In genomic region chr13:23427342-23428182, GRCh38 we compare ENCODE assay signal across 8 cellular contexts. TPM values are rescaled to one million over a fixed set of nuclear protein-coding genes. Genes with fewer than 3 reads are reported as not detected.
DNase-seq lines count a peak whose midpoint lies in the region; ATAC-seq and TF ChIP-seq lines count a peak whose summit lies in the region.

No MANE protein-coding gene starts in this region.

- no TSS peak for BruUV-seq in MCF 10A (replicated peaks; lab: Mats Ljungman, UMichigan)

- H3K36me3 Mint-ChIP-seq in MCF 10A (ENCODE audit: insufficient read depth, unreplicated experiment): no peaks in the 10 kb centered on the region
- no peaks in the 10 kb centered on the region for H3K36me3 Mint-ChIP-seq in activated T-cell treated with anti-CD3 and anti-CD28 coated beads, Interleukin-2, amount 50 U/mL, for 4 hours (ENCODE audit: insufficient read depth)

- DNase-seq in HS-27A (ENCODE audit: low read depth): peak; percentile 67
- peak; percentile 83 for DNase-seq in MCF 10A (ENCODE audit: unreplicated experiment)
- peak; percentile 86 for DNase-seq in kidney epithelial cell (ENCODE audit: low read depth)
- no peak for DNase-seq in spleen
- no peak for DNase-seq in activated T-cell treated with anti-CD3 and anti-CD28 coated beads, Interleukin-2, amount 50 U/mL, for 4 hours

- H3K4me3 ChIP-seq in kidney epithelial cell (ENCODE audit: low read depth, low read length): no peak overlapping the region
- no peak overlapping the region for H3K4me3 ChIP-seq in spleen

- intact Hi-C loops in MCF 10A (cut with micrococcal nuclease) (no loop called here), spleen (cut with DNase I; ENCODE audit: low total_unique reads) (no loop called here)

- H3K4me1 ChIP-seq in spleen: peaks cover 0 to 18% (median 3%) of the 10 kb centered on the region in 6 donors

- H3K4me3 Mint-ChIP-seq in MCF 10A (ENCODE audit: unreplicated experiment): peak overlapping the region; percentile 44
- H3K4me3 Mint-ChIP-seq in activated T-cell treated with anti-CD3 and anti-CD28 coated beads, Interleukin-2, amount 50 U/mL, for 4 hours: no peak overlapping the region

- TF ChIP-seq CTCF in MCF 10A (IDR thresholded peaks at IDR 0.05; ENCODE audit: unreplicated experiment) (no peak), kidney epithelial cell (IDR thresholded peaks at IDR 0.05; ENCODE audit: insufficient read depth, low read length, poor library complexity, severe bottlenecking) (no peak), spleen (IDR thresholded peaks at IDR 0.05 in 8 of 11, conservative IDR thresholded peaks at IDR 0.05 in 3 of 11) (no peak)

- H3K36me3 ChIP-seq in kidney epithelial cell (ENCODE audit: control insufficient read depth, insufficient read depth, low read length) (no peaks in the 10 kb centered on the region), spleen (no peaks in the 10 kb centered on the region)

- H3K4me1 Mint-ChIP-seq in MCF 10A (ENCODE audit: insufficient read depth, unreplicated experiment): peaks cover 20% of the 10 kb centered on the region
- no peaks in the 10 kb centered on the region for H3K4me1 Mint-ChIP-seq in activated T-cell treated with anti-CD3 and anti-CD28 coated beads, Interleukin-2, amount 50 U/mL, for 4 hours (ENCODE audit: low read depth)

- 64 to 77% (median 75%) methylated on average over 12 of the region's 12 CpGs for WGBS in spleen, 5 donors

- no peak for TF ChIP-seq POLR2A in spleen (IDR thresholded peaks at IDR 0.05)

- H3K27ac Mint-ChIP-seq in MCF 10A (ENCODE audit: low read depth, unreplicated experiment): peak overlapping the region; percentile 78

- no peak for ATAC-seq in GM19397 (IDR thresholded peaks at IDR 0.05; ENCODE audit: unreplicated experiment)
- ATAC-seq in HG02870 (IDR thresholded peaks at IDR 0.05; ENCODE audit: unreplicated experiment): no peak
- no peak for ATAC-seq in HG03469 (IDR thresholded peaks at IDR 0.05; ENCODE audit: unreplicated experiment)
- no peak for ATAC-seq in activated T-cell treated with anti-CD3 and anti-CD28 coated beads, Interleukin-2, amount 50 U/mL, for 4 hours

- CTCF ChIA-PET in MCF 10A (lab: Yijun Ruan, JAX): interaction anchor here (0.6 to 0.7 kb wide), 2 partner anchors 20 to 130 kb away, joined by 3 read pairs; no protein-coding TSS in a partner anchor

- POLR2A ChIA-PET in MCF 10A (lab: Yijun Ruan, JAX): interaction anchor here (0.8 to 1.7 kb wide), 4 partner anchors 9 to 49 kb away, joined by 3 to 6 read pairs (median 5); no protein-coding TSS in a partner anchor

- H3K27ac ChIP-seq in spleen: peak overlapping the region in 5 of 8 donors; percentile 12 to 43 (median 27)

- no peaks in the 10 kb centered on the region for H3K9me3 Mint-ChIP-seq in MCF 10A (ENCODE audit: unreplicated experiment)
- H3K9me3 Mint-ChIP-seq in activated T-cell treated with anti-CD3 and anti-CD28 coated beads, Interleukin-2, amount 50 U/mL, for 4 hours: no peaks in the 10 kb centered on the region

- no peaks in the 10 kb centered on the region for H3K27me3 Mint-ChIP-seq in MCF 10A (ENCODE audit: insufficient read depth, unreplicated experiment)
- H3K27me3 Mint-ChIP-seq in activated T-cell treated with anti-CD3 and anti-CD28 coated beads, Interleukin-2, amount 50 U/mL, for 4 hours (ENCODE audit: low read depth): peaks cover 24% of the 10 kb centered on the region

- H3K9me3 ChIP-seq in spleen: no peaks in the 10 kb centered on the region

- H3K27me3 ChIP-seq in kidney epithelial cell (ENCODE audit: control insufficient read depth, insufficient read depth, low read length) (no peaks in the 10 kb centered on the region), spleen (replicated peaks in 1 of 7) (peaks cover 0 to 13% (median 0%) of the 10 kb centered on the region in 7 donors)

RNA-seq across cellular contexts. Expression of gene SACS, which starts 5.9 kb away (rescaled TPM):
- 17.6 and 21.1 TPM in 2 replicates for total RNA-seq in MCF 10A (2022)
- total RNA-seq in kidney epithelial cell: 56.0 and 85.2 TPM in 2 replicates
- total RNA-seq in spleen: 10 to 100 TPM; 18.6 to 34.4 (median 26.9) TPM
- polyA plus RNA-seq in spleen: 1 to 10 TPM; 4.6 to 6.6 (median 6.4) TPM
- 10 to 100 TPM; 46.5 to 55.0 (median 51.5) TPM for total RNA-seq in activated T-cell treated with anti-CD3 and anti-CD28 coated beads, Interleukin-2, amount 50 U/mL, for 4 hours

Comparison
In these comparisons a context has a peak if more than half of its experiments do, and no peak if none do; other contexts are left out.
1. DNase-seq: peak in HS-27A (single experiment), MCF 10A (single experiment) and kidney epithelial cell (single experiment); none in spleen (single experiment) and activated T-cell treated with anti-CD3 and anti-CD28 coated beads, Interleukin-2, amount 50 U/mL, for 4 hours (single experiment).